Comparison of ENCODE assay signal across 2 cellular contexts in the genomic region with DNA sequence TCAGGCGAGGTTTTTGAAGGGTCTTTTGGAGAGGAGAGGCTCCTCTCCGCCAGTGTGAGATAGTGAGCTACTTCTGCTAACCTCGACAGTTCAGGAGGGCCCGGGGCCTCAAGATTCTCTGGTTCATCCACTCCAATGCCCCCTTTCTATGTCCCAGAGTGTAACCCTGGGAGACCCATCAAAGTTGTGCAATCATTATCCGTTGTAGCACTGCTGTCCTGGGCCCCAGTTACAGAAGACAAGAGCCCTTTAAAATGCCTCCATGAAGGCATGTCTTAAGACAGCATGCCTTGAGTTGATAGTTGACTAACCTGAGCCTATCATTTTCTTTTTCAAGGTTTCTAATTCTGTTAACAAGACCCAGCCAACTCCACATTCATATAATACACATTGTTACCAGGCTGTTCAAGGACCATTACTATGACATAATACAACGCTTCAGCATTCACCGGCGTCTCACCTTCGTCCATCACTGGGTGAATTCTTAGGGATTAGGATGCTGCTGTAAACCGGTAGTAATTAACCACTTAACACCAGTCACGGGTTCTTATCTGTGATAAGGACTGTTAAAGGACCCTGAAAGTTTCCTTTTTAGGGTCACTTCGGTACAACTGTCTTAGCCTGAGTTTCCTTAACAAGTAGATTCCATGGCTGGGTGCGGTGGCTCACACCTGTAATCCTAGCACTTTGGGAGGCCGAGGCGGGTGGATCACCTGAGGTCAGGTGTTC.
TF ChIP-seq lines count a peak whose summit lies in the region.

No MANE protein-coding gene starts in this region.

TF ChIP-seq in IMR-90, 13 proteins besides CTCF, POLR2A, EP300 and RAD21:
- TF ChIP-seq MAZ (IDR thresholded peaks at IDR 0.05; ENCODE audit: borderline replicate concordance, low read depth, low read length) = no peak
- TF ChIP-seq SMC3 (IDR thresholded peaks at IDR 0.05; ENCODE audit: low read depth, low read length) = no peak
- TF ChIP-seq, protein P1, sequence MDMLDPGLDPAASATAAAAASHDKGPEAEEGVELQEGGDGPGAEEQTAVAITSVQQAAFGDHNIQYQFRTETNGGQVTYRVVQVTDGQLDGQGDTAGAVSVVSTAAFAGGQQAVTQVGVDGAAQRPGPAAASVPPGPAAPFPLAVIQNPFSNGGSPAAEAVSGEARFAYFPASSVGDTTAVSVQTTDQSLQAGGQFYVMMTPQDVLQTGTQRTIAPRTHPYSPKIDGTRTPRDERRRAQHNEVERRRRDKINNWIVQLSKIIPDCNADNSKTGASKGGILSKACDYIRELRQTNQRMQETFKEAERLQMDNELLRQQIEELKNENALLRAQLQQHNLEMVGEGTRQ (IDR thresholded peaks at IDR 0.05; ENCODE audit: low read depth, low read length) = no peak
- TF ChIP-seq CHD1 (IDR thresholded peaks at IDR 0.05; ENCODE audit: low read depth, low read length) = no peak
- no peak for TF ChIP-seq NFE2L2 (IDR thresholded peaks at IDR 0.05; ENCODE audit: low read depth, low read length)
- no peak for TF ChIP-seq RFX5 (IDR thresholded peaks at IDR 0.05; ENCODE audit: low read depth, low read length)
- TF ChIP-seq MXI1 (IDR thresholded peaks at IDR 0.05; ENCODE audit: borderline replicate concordance, low read depth, low read length) = no peak
- no peak for TF ChIP-seq BHLHE40 (IDR thresholded peaks at IDR 0.05; ENCODE audit: low read depth, low read length)
- TF ChIP-seq MAFK (IDR thresholded peaks at IDR 0.05; ENCODE audit: low read depth, low read length) = no peak
- no peak for TF ChIP-seq CEBPB (IDR thresholded peaks at IDR 0.05; ENCODE audit: low read depth, low read length)
- no peak for TF ChIP-seq RCOR1 (IDR thresholded peaks at IDR 0.05; ENCODE audit: insufficient replicate concordance, low read length)
- no peak for TF ChIP-seq FOS (IDR thresholded peaks at IDR 0.05; ENCODE audit: low read depth, low read length)
- TF ChIP-seq, protein P2, sequence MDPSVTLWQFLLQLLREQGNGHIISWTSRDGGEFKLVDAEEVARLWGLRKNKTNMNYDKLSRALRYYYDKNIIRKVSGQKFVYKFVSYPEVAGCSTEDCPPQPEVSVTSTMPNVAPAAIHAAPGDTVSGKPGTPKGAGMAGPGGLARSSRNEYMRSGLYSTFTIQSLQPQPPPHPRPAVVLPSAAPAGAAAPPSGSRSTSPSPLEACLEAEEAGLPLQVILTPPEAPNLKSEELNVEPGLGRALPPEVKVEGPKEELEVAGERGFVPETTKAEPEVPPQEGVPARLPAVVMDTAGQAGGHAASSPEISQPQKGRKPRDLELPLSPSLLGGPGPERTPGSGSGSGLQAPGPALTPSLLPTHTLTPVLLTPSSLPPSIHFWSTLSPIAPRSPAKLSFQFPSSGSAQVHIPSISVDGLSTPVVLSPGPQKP (IDR thresholded peaks at IDR 0.05; ENCODE audit: borderline replicate concordance, low read depth, low read length) = no peak

TF ChIP-seq in K562, 482 proteins besides CTCF, POLR2A, EP300 and RAD21:
- TF ChIP-seq CEBPG (CRISPR knock-in tag; IDR thresholded peaks at IDR 0.05) = peak; percentile 58
- TF ChIP-seq CEBPG (tag; conservative IDR thresholded peaks at IDR 0.05 in 1 of 2, IDR thresholded peaks at IDR 0.05 in 1 of 2) = peak; percentile 20 to 79; a peak in 2 of 4 replicates
- peak; percentile 9; the same call in 1 of the 2 replicates for TF ChIP-seq RFX1 (IDR thresholded peaks at IDR 0.05)
- TF ChIP-seq, protein P3, sequence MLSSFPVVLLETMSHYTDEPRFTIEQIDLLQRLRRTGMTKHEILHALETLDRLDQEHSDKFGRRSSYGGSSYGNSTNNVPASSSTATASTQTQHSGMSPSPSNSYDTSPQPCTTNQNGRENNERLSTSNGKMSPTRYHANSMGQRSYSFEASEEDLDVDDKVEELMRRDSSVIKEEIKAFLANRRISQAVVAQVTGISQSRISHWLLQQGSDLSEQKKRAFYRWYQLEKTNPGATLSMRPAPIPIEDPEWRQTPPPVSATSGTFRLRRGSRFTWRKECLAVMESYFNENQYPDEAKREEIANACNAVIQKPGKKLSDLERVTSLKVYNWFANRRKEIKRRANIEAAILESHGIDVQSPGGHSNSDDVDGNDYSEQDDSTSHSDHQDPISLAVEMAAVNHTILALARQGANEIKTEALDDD (IDR thresholded peaks at IDR 0.05) = peak; percentile 40; the same call in 1 of the 2 replicates
- TF ChIP-seq CEBPB (tag; IDR thresholded peaks at IDR 0.05) = peak; percentile 90
- TF ChIP-seq, protein P4, sequence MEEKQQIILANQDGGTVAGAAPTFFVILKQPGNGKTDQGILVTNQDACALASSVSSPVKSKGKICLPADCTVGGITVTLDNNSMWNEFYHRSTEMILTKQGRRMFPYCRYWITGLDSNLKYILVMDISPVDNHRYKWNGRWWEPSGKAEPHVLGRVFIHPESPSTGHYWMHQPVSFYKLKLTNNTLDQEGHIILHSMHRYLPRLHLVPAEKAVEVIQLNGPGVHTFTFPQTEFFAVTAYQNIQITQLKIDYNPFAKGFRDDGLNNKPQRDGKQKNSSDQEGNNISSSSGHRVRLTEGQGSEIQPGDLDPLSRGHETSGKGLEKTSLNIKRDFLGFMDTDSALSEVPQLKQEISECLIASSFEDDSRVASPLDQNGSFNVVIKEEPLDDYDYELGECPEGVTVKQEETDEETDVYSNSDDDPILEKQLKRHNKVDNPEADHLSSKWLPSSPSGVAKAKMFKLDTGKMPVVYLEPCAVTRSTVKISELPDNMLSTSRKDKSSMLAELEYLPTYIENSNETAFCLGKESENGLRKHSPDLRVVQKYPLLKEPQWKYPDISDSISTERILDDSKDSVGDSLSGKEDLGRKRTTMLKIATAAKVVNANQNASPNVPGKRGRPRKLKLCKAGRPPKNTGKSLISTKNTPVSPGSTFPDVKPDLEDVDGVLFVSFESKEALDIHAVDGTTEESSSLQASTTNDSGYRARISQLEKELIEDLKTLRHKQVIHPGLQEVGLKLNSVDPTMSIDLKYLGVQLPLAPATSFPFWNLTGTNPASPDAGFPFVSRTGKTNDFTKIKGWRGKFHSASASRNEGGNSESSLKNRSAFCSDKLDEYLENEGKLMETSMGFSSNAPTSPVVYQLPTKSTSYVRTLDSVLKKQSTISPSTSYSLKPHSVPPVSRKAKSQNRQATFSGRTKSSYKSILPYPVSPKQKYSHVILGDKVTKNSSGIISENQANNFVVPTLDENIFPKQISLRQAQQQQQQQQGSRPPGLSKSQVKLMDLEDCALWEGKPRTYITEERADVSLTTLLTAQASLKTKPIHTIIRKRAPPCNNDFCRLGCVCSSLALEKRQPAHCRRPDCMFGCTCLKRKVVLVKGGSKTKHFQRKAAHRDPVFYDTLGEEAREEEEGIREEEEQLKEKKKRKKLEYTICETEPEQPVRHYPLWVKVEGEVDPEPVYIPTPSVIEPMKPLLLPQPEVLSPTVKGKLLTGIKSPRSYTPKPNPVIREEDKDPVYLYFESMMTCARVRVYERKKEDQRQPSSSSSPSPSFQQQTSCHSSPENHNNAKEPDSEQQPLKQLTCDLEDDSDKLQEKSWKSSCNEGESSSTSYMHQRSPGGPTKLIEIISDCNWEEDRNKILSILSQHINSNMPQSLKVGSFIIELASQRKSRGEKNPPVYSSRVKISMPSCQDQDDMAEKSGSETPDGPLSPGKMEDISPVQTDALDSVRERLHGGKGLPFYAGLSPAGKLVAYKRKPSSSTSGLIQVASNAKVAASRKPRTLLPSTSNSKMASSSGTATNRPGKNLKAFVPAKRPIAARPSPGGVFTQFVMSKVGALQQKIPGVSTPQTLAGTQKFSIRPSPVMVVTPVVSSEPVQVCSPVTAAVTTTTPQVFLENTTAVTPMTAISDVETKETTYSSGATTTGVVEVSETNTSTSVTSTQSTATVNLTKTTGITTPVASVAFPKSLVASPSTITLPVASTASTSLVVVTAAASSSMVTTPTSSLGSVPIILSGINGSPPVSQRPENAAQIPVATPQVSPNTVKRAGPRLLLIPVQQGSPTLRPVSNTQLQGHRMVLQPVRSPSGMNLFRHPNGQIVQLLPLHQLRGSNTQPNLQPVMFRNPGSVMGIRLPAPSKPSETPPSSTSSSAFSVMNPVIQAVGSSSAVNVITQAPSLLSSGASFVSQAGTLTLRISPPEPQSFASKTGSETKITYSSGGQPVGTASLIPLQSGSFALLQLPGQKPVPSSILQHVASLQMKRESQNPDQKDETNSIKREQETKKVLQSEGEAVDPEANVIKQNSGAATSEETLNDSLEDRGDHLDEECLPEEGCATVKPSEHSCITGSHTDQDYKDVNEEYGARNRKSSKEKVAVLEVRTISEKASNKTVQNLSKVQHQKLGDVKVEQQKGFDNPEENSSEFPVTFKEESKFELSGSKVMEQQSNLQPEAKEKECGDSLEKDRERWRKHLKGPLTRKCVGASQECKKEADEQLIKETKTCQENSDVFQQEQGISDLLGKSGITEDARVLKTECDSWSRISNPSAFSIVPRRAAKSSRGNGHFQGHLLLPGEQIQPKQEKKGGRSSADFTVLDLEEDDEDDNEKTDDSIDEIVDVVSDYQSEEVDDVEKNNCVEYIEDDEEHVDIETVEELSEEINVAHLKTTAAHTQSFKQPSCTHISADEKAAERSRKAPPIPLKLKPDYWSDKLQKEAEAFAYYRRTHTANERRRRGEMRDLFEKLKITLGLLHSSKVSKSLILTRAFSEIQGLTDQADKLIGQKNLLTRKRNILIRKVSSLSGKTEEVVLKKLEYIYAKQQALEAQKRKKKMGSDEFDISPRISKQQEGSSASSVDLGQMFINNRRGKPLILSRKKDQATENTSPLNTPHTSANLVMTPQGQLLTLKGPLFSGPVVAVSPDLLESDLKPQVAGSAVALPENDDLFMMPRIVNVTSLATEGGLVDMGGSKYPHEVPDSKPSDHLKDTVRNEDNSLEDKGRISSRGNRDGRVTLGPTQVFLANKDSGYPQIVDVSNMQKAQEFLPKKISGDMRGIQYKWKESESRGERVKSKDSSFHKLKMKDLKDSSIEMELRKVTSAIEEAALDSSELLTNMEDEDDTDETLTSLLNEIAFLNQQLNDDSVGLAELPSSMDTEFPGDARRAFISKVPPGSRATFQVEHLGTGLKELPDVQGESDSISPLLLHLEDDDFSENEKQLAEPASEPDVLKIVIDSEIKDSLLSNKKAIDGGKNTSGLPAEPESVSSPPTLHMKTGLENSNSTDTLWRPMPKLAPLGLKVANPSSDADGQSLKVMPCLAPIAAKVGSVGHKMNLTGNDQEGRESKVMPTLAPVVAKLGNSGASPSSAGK (IDR thresholded peaks at IDR 0.05) = no peak
- TF ChIP-seq CHD2 (IDR thresholded peaks at IDR 0.05; ENCODE audit: low read depth, low read length) = no peak
